Comparison of ENCODE assay signal across 20 cellular contexts in genomic region chr18:13868501-13869271, GRCh38. TPM values are rescaled to one million over a fixed set of nuclear protein-coding genes. Genes with fewer than 3 reads are reported as not detected.
A peak's percentile ranks its signal among the peaks of the same experiment; 100 is the strongest.
DNase-seq lines count a peak whose midpoint lies in the region; ATAC-seq and TF ChIP-seq lines count a peak whose summit lies in the region.
"Had no signal": no experiment of that assay in that cellular context is flagged by ENCODE, and none has a peak within 500 bp of the region (broad histone marks: within the 10 kb centered on the region; RNA-seq: fewer than 3 reads in every experiment).

No MANE protein-coding gene starts in this region.

- no peaks in the 10 kb centered on the region for H3K9me3 Mint-ChIP-seq in stimulated activated effector memory CD8-positive, alpha-beta T cell treated with anti-CD3 and anti-CD28 coated beads, Interleukin-12 subunit alpha, Interleukin-12 subunit beta, amount 100 ng/mL, for 72 hours
- H3K9me3 Mint-ChIP-seq: nephron had no signal

- peak overlapping the region; percentile 60; the same call in 1 of the 2 replicates for H3K9ac ChIP-seq in iPS-20b (ENCODE audit: low read depth, low read length)

- no peak overlapping the region for H3K4me3 Mint-ChIP-seq in stimulated activated effector memory CD8-positive, alpha-beta T cell treated with anti-CD3 and anti-CD28 coated beads, Interleukin-12 subunit alpha, Interleukin-12 subunit beta, amount 100 ng/mL, for 72 hours
- H3K4me3 Mint-ChIP-seq: CD4-positive, alpha-beta memory T cell had no signal

- H3K27me3 ChIP-seq in iPS-20b (ENCODE audit: insufficient read depth, low read length): peaks cover 57% of the 10 kb centered on the region
- peaks cover 9% of the 10 kb centered on the region for H3K27me3 ChIP-seq in foreskin keratinocyte

- no peak for TF ChIP-seq CTCF in foreskin keratinocyte (conservative IDR thresholded peaks at IDR 0.05)

- no peaks in the 10 kb centered on the region for H3K4me1 Mint-ChIP-seq in stimulated activated effector memory CD8-positive, alpha-beta T cell treated with anti-CD3 and anti-CD28 coated beads, Interleukin-12 subunit alpha, Interleukin-12 subunit beta, amount 100 ng/mL, for 72 hours
- H3K4me1 Mint-ChIP-seq: CD4-positive, alpha-beta memory T cell; nephron had no signal

- peak; percentile 51 for DNase-seq in NCI-H748 (lab: John Stamatoyannopoulos, UW; ENCODE audit: unreplicated experiment)
- DNase-seq in NCI-H748 treated with DMSO at 0.1 percent for 48 hours (lab: John Stamatoyannopoulos, UW): no peak
- DNase-seq in astrocyte of the hippocampus (ENCODE audit: low read depth, low spot score): peak; percentile 19
- no peak for DNase-seq in stimulated activated effector memory CD8-positive, alpha-beta T cell treated with anti-CD3 and anti-CD28 coated beads, Interleukin-12 subunit alpha, Interleukin-12 subunit beta, amount 100 ng/mL, for 72 hours (ENCODE audit: low spot score in 2 of 2)
- DNase-seq in SW 1271 (lab: John Stamatoyannopoulos, UW): no peak
- DNase-seq in foreskin keratinocyte: no peak
- DNase-seq: activated CD4-positive, alpha-beta T cell treated with anti-CD3 and anti-CD28 coated beads for 4 hours; activated CD8-positive, alpha-beta memory T cell treated with anti-CD3 and anti-CD28 coated beads, Interleukin-2, amount 50 U/mL, for 48 hours; activated naive CD4-positive, alpha-beta T cell treated with anti-CD3 and anti-CD28 coated beads, Interleukin-2, amount 50 U/mL, for 16 hours; CD4-positive, alpha-beta memory T cell; effector memory CD4-positive, alpha-beta T cell; right cardiac atrium; SIG-M5; T-helper 9 cell had no signal

- H3K27ac ChIP-seq in iPS-20b (ENCODE audit: low read length): no peak overlapping the region
- no peak overlapping the region for H3K27ac ChIP-seq in foreskin keratinocyte
- H3K27ac ChIP-seq: A549 had no signal

- no peaks in the 10 kb centered on the region for H3K36me3 Mint-ChIP-seq in stimulated activated effector memory CD8-positive, alpha-beta T cell treated with anti-CD3 and anti-CD28 coated beads, Interleukin-12 subunit alpha, Interleukin-12 subunit beta, amount 100 ng/mL, for 72 hours
- H3K36me3 Mint-ChIP-seq: CD4-positive, alpha-beta memory T cell had no signal

- peak; percentile 24 for ATAC-seq in stimulated activated effector memory CD8-positive, alpha-beta T cell treated with anti-CD3 and anti-CD28 coated beads, Interleukin-12 subunit alpha, Interleukin-12 subunit beta, amount 100 ng/mL, for 72 hours
- ATAC-seq in GM21717 (IDR thresholded peaks at IDR 0.05; ENCODE audit: unreplicated experiment) (no peak), foreskin keratinocyte (no peak)
- ATAC-seq: A549, right cardiac atrium had no signal

- H3K9me3 ChIP-seq in iPS-20b (ENCODE audit: insufficient read depth, low read depth, low read length): no peaks in the 10 kb centered on the region
- H3K9me3 ChIP-seq: A549, HAP-1 had no signal

- H3K27ac Mint-ChIP-seq in stimulated activated effector memory CD8-positive, alpha-beta T cell treated with anti-CD3 and anti-CD28 coated beads, Interleukin-12 subunit alpha, Interleukin-12 subunit beta, amount 100 ng/mL, for 72 hours: no peak overlapping the region
- H3K27ac Mint-ChIP-seq: CD4-positive, alpha-beta memory T cell; nephron had no signal

- peak overlapping the region; percentile 78 for H3K4me3 ChIP-seq in iPS-20b (ENCODE audit: low read length)
- H3K4me3 ChIP-seq: A549, HAP-1 had no signal

- H3K36me3 ChIP-seq in iPS-20b (ENCODE audit: insufficient read depth, low read depth, low read length): no peaks in the 10 kb centered on the region
- H3K36me3 ChIP-seq: HAP-1 had no signal

- H3K4me1 ChIP-seq in iPS-20b (ENCODE audit: insufficient read depth, low read length): no peaks in the 10 kb centered on the region; the same call in 1 of the 2 replicates
- no peaks in the 10 kb centered on the region for H3K4me1 ChIP-seq in foreskin keratinocyte
- H3K4me1 ChIP-seq: A549, HAP-1 had no signal

RNA-seq across cellular contexts. Expression of gene MC5R, which starts 44.7 kb away (rescaled TPM):
- total RNA-seq in foreskin keratinocyte: not detected in 2 replicates
- polyA plus RNA-seq in foreskin keratinocyte: not detected in 2 replicates
- total RNA-seq: CD4-positive, alpha-beta memory T cell; lung microvascular endothelial cell; right cardiac atrium had no signal
- polyA plus RNA-seq: A549; CD4-positive, alpha-beta memory T cell; right cardiac atrium had no signal

RNA-seq across cellular contexts. Expression of gene MC2R, which starts 46.6 kb away (rescaled TPM):
- total RNA-seq in foreskin keratinocyte: not detected in 2 replicates
- polyA plus RNA-seq in foreskin keratinocyte: not detected in 2 replicates
- total RNA-seq: CD4-positive, alpha-beta memory T cell; lung microvascular endothelial cell; right cardiac atrium had no signal
- polyA plus RNA-seq: A549; CD4-positive, alpha-beta memory T cell; right cardiac atrium had no signal

Comparison
In these comparisons a context has a peak if more than half of its experiments do, and no peak if none do; other contexts are left out.
1. DNase-seq: peak in NCI-H748 (single experiment) and astrocyte of the hippocampus (single experiment); none in NCI-H748 treated with DMSO at 0.1 percent for 48 hours (single experiment), stimulated activated effector memory CD8-positive, alpha-beta T cell treated with anti-CD3 and anti-CD28 coated beads, Interleukin-12 subunit alpha, Interleukin-12 subunit beta, amount 100 ng/mL, for 72 hours (0 of 2), SW 1271 (0 of 2) and foreskin keratinocyte (0 of 2).